In genomic region chr5:140270008-140270407, GRCh38 we compare ENCODE assay signal across 31 cellular contexts.
"Had no signal": no experiment of that assay in that cellular context is flagged by ENCODE, and none has a peak within 500 bp of the region (broad histone marks: within the 10 kb centered on the region; RNA-seq: fewer than 3 reads in every experiment).

No MANE protein-coding gene starts in this region.

- H3K9me3 Mint-ChIP-seq: activated CD4-positive, alpha-beta memory T cell treated with anti-CD3 and anti-CD28 coated beads, Interleukin-2, amount 10 ng/mL, durations not matched to agents 7 days and 5 days; activated CD4-positive, alpha-beta T cell treated with anti-CD3 and anti-CD28 coated beads, Interleukin-2, amount 10 ng/mL, durations not matched to agents 7 days and 5 days; activated T-cell treated with anti-CD3 and anti-CD28 coated beads, Interleukin-2, amount 50 U/mL, for 24 hours; activated T-cell treated with anti-CD3 and anti-CD28 coated beads, Interleukin-2, amount 50 U/mL, for 72 hours; activated T-helper 17 cell treated with anti-CD3 and anti-CD28 coated beads, Interleukin-2, amount 50 U/mL, for 72 hours; central memory CD8-positive, alpha-beta T cell had no signal

- H3K27ac ChIP-seq: brain microvascular endothelial cell, epithelial cell of prostate, esophagus squamous epithelium, gastroesophageal sphincter had no signal

- H3K36me3 ChIP-seq: brain microvascular endothelial cell, gastroesophageal sphincter had no signal

- DNase-seq: activated CD4-positive, alpha-beta memory T cell treated with anti-CD3 and anti-CD28 coated beads, Interleukin-2, amount 10 ng/mL, durations not matched to agents 7 days and 5 days; activated CD4-positive, alpha-beta T cell treated with anti-CD3 and anti-CD28 coated beads for 36 hours; activated CD4-positive, alpha-beta T cell treated with anti-CD3 and anti-CD28 coated beads, Interleukin-2, amount 10 ng/mL, durations not matched to agents 7 days and 5 days; activated CD4-positive, alpha-beta T cell treated with anti-CD3 and anti-CD28 coated beads, Interleukin-2, amount 50 U/mL, for 4 hours; activated CD4-positive, CD25-positive, alpha-beta regulatory T cell; activated CD4-positive, CD25-positive, alpha-beta regulatory T cell treated with anti-CD3 and anti-CD28 coated beads, Interleukin-2, amount 50 U/mL, for 72 hours; activated CD8-positive, alpha-beta memory T cell treated with anti-CD3 and anti-CD28 coated beads, Interleukin-2, amount 50 U/mL, for 48 hours; activated effector memory CD4-positive, alpha-beta T cell treated with Interleukin-2 at 50 U/mL for 16 hours; activated gamma-delta T cell treated with Interleukin-2 at 50 U/mL for 16 hours; activated naive CD4-positive, alpha-beta T cell treated with anti-CD3 and anti-CD28 coated beads, Interleukin-2, amount 50 U/mL, for 16 hours; activated naive CD4-positive, alpha-beta T cell treated with Interleukin-2 at 50 U/mL for 16 hours; activated T-cell treated with anti-CD3 and anti-CD28 coated beads for 4 hours; activated T-cell treated with anti-CD3 and anti-CD28 coated beads, Interleukin-2, amount 50 U/mL, for 24 hours; activated T-cell treated with anti-CD3 and anti-CD28 coated beads, Interleukin-2, amount 50 U/mL, for 72 hours; amniotic stem cell; anterior cingulate cortex; brain microvascular endothelial cell; effector CD8-positive, alpha-beta T cell; esophagus squamous epithelium; foreskin melanocyte; head of caudate nucleus; T-helper 2 cell had no signal

- H3K4me3 ChIP-seq: esophagus squamous epithelium, gastroesophageal sphincter had no signal

- FAIRE-seq: astrocyte, bronchial epithelial cell, endometrium, endothelial cell of umbilical vein had no signal

- H3K27me3 Mint-ChIP-seq: activated CD4-positive, alpha-beta memory T cell treated with anti-CD3 and anti-CD28 coated beads, Interleukin-2, amount 10 ng/mL, durations not matched to agents 7 days and 5 days; activated CD4-positive, alpha-beta T cell treated with anti-CD3 and anti-CD28 coated beads for 36 hours; activated CD4-positive, alpha-beta T cell treated with anti-CD3 and anti-CD28 coated beads, Interleukin-2, amount 10 ng/mL, durations not matched to agents 7 days and 5 days; activated naive CD8-positive, alpha-beta T cell; activated T-cell treated with anti-CD3 and anti-CD28 coated beads, Interleukin-2, amount 50 U/mL, for 24 hours; activated T-helper 17 cell treated with anti-CD3 and anti-CD28 coated beads, Interleukin-2, amount 50 U/mL, for 72 hours; central memory CD8-positive, alpha-beta T cell had no signal

- H3K9me3 ChIP-seq: esophagus squamous epithelium, gastroesophageal sphincter had no signal

- H3K27ac Mint-ChIP-seq: activated CD4-positive, alpha-beta memory T cell treated with anti-CD3 and anti-CD28 coated beads, Interleukin-2, amount 10 ng/mL, durations not matched to agents 7 days and 5 days; activated CD4-positive, alpha-beta T cell treated with anti-CD3 and anti-CD28 coated beads for 36 hours; activated CD4-positive, alpha-beta T cell treated with anti-CD3 and anti-CD28 coated beads, Interleukin-2, amount 10 ng/mL, durations not matched to agents 7 days and 5 days; activated naive CD8-positive, alpha-beta T cell; activated T-cell treated with anti-CD3 and anti-CD28 coated beads, Interleukin-2, amount 50 U/mL, for 24 hours; activated T-cell treated with anti-CD3 and anti-CD28 coated beads, Interleukin-2, amount 50 U/mL, for 72 hours; activated T-helper 17 cell treated with anti-CD3 and anti-CD28 coated beads, Interleukin-2, amount 50 U/mL, for 72 hours had no signal

- H3K27me3 ChIP-seq: brain microvascular endothelial cell, esophagus squamous epithelium, gastroesophageal sphincter had no signal

- H3K4me3 Mint-ChIP-seq: activated CD4-positive, alpha-beta memory T cell treated with anti-CD3 and anti-CD28 coated beads, Interleukin-2, amount 10 ng/mL, durations not matched to agents 7 days and 5 days; activated CD4-positive, alpha-beta T cell treated with anti-CD3 and anti-CD28 coated beads for 36 hours; activated CD4-positive, alpha-beta T cell treated with anti-CD3 and anti-CD28 coated beads, Interleukin-2, amount 10 ng/mL, durations not matched to agents 7 days and 5 days; activated naive CD8-positive, alpha-beta T cell; activated T-cell treated with anti-CD3 and anti-CD28 coated beads, Interleukin-2, amount 50 U/mL, for 24 hours; activated T-cell treated with anti-CD3 and anti-CD28 coated beads, Interleukin-2, amount 50 U/mL, for 72 hours; activated T-helper 17 cell treated with anti-CD3 and anti-CD28 coated beads, Interleukin-2, amount 50 U/mL, for 72 hours; central memory CD8-positive, alpha-beta T cell had no signal
